Comparison of ENCODE assay signal across 1 cellular context in the genomic region with DNA sequence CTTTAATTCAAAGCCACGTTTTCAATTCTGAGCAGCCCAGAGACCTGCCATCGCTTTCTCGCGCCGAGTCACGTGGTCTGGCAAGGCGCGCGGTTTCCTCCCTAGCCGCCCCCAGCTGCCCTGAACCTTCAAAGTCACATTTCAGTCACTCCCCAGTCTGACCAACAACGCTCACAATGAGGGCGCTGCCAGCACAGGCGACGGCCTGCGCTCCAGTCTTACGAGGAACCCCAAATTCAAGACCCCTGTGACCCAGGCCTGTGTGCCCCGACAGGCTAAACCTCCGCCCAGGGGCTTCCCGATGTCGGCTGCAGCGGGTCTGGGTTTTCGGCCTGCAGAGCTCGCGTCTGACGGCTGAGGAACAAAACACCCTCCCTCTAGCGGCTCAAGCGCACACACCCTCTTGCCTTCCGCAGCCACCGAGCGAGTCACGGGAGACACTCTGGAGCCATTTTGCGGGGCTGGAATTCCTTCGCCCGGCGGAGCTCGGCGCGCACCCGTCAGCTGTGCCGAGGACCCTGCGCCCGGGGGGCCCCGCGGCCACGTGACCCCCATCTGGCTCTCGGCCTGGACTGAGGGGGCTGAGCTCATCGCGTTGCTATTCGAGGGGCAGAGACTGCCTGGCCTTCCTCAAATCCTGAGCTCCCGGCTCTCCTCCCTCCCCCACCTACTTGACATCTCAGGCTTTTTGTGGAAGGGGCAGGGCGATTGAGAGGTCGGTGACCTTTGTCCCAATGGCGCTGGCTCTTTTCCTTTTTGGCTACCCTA.
TF ChIP-seq lines count a peak whose summit lies in the region.

No MANE protein-coding gene starts in this region.

TF ChIP-seq in HepG2, 621 proteins besides CTCF, POLR2A, EP300 and RAD21 (continued from another document and continues in another):
- TF ChIP-seq, protein P1, sequence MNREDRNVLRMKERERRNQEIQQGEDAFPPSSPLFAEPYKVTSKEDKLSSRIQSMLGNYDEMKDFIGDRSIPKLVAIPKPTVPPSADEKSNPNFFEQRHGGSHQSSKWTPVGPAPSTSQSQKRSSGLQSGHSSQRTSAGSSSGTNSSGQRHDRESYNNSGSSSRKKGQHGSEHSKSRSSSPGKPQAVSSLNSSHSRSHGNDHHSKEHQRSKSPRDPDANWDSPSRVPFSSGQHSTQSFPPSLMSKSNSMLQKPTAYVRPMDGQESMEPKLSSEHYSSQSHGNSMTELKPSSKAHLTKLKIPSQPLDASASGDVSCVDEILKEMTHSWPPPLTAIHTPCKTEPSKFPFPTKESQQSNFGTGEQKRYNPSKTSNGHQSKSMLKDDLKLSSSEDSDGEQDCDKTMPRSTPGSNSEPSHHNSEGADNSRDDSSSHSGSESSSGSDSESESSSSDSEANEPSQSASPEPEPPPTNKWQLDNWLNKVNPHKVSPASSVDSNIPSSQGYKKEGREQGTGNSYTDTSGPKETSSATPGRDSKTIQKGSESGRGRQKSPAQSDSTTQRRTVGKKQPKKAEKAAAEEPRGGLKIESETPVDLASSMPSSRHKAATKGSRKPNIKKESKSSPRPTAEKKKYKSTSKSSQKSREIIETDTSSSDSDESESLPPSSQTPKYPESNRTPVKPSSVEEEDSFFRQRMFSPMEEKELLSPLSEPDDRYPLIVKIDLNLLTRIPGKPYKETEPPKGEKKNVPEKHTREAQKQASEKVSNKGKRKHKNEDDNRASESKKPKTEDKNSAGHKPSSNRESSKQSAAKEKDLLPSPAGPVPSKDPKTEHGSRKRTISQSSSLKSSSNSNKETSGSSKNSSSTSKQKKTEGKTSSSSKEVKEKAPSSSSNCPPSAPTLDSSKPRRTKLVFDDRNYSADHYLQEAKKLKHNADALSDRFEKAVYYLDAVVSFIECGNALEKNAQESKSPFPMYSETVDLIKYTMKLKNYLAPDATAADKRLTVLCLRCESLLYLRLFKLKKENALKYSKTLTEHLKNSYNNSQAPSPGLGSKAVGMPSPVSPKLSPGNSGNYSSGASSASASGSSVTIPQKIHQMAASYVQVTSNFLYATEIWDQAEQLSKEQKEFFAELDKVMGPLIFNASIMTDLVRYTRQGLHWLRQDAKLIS (CRISPR knock-in tag; IDR thresholded peaks at IDR 0.05) = no peak
- TF ChIP-seq, protein P2, sequence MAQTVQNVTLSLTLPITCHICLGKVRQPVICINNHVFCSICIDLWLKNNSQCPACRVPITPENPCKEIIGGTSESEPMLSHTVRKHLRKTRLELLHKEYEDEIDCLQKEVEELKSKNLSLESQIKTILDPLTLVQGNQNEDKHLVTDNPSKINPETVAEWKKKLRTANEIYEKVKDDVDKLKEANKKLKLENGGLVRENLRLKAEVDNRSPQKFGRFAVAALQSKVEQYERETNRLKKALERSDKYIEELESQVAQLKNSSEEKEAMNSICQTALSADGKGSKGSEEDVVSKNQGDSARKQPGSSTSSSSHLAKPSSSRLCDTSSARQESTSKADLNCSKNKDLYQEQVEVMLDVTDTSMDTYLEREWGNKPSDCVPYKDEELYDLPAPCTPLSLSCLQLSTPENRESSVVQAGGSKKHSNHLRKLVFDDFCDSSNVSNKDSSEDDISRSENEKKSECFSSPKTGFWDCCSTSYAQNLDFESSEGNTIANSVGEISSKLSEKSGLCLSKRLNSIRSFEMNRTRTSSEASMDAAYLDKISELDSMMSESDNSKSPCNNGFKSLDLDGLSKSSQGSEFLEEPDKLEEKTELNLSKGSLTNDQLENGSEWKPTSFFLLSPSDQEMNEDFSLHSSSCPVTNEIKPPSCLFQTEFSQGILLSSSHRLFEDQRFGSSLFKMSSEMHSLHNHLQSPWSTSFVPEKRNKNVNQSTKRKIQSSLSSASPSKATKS (CRISPR knock-in tag; IDR thresholded peaks at IDR 0.05) = 0 out of 2 replicates have a peak, but pooled peaks have one; percentile 32
- TF ChIP-seq POLR2G (IDR thresholded peaks at IDR 0.05; ENCODE audit: low read depth, low read length) (no peak), ASH2L (IDR thresholded peaks at IDR 0.05; ENCODE audit: insufficient read length, low read depth, low read length) (peak; percentile 30), ZNF891 (CRISPR knock-in tag; IDR thresholded peaks at IDR 0.05) (peak; percentile 64; the same call in 1 of the 2 replicates), ZNF572 (CRISPR knock-in tag; IDR thresholded peaks at IDR 0.05) (no peak), ONECUT2 (CRISPR knock-in tag; IDR thresholded peaks at IDR 0.05) (no peak), SKI (IDR thresholded peaks at IDR 0.05; ENCODE audit: partially characterized antibody) (peak; percentile 43), ARHGAP35 (CRISPR knock-in tag; IDR thresholded peaks at IDR 0.05; ENCODE audit: borderline replicate concordance) (no peak), HOXD1 (CRISPR knock-in tag; IDR thresholded peaks at IDR 0.05) (no peak), HOXA9 (CRISPR knock-in tag; IDR thresholded peaks at IDR 0.05; ENCODE audit: borderline replicate concordance) (no peak; the same call in 1 of the 2 replicates), MED8 (CRISPR knock-in tag; IDR thresholded peaks at IDR 0.05; ENCODE audit: insufficient replicate concordance) (no peak), KLF15 (CRISPR knock-in tag; IDR thresholded peaks at IDR 0.05; ENCODE audit: borderline replicate concordance) (no peak; the same call in 1 of the 2 replicates), ZNF383 (CRISPR knock-in tag; IDR thresholded peaks at IDR 0.05; ENCODE audit: borderline replicate concordance) (no peak), ATM (IDR thresholded peaks at IDR 0.05; ENCODE audit: borderline replicate concordance) (no peak), ZNF615 (CRISPR knock-in tag; IDR thresholded peaks at IDR 0.05; ENCODE audit: borderline replicate concordance) (0 out of 2 replicates have a peak, but pooled peaks have one; percentile 60), EEA1 (CRISPR knock-in tag; IDR thresholded peaks at IDR 0.05; ENCODE audit: borderline replicate concordance) (no peak; the same call in 1 of the 2 replicates), CHD4 (IDR thresholded peaks at IDR 0.05; ENCODE audit: borderline replicate concordance, low read length) (no peak), CENPX (CRISPR knock-in tag; IDR thresholded peaks at IDR 0.05) (no peak), SOX5 (CRISPR knock-in tag; IDR thresholded peaks at IDR 0.05; ENCODE audit: borderline replicate concordance) (no peak; the same call in 1 of the 2 replicates), ZC3H13 (CRISPR knock-in tag; IDR thresholded peaks at IDR 0.05) (0 out of 2 replicates have a peak, but pooled peaks have one; percentile 53), ZNF878 (CRISPR knock-in tag; IDR thresholded peaks at IDR 0.05) (peak; percentile 52; the same call in 1 of the 2 replicates), ZNF136 (CRISPR knock-in tag; IDR thresholded peaks at IDR 0.05; ENCODE audit: low read depth) (peak; percentile 56; the same call in 1 of the 2 replicates), ZKSCAN1 (IDR thresholded peaks at IDR 0.05; ENCODE audit: low read length) (no peak), POLR2AphosphoS5 (IDR thresholded peaks at IDR 0.05; ENCODE audit: low read depth, low read length) (no peak; the same call in 1 of the 2 replicates), GABPA (IDR thresholded peaks at IDR 0.05; ENCODE audit: low read depth, low read length) (no peak), GABPA (CRISPR knock-in tag; IDR thresholded peaks at IDR 0.05; ENCODE audit: low read depth) (no peak), TGIF2 (CRISPR knock-in tag; IDR thresholded peaks at IDR 0.05) (no peak), PAWR (CRISPR knock-in tag; IDR thresholded peaks at IDR 0.05; ENCODE audit: borderline replicate concordance) (no peak), NFATC3 (CRISPR knock-in tag; IDR thresholded peaks at IDR 0.05) (no peak), SIN3B (IDR thresholded peaks at IDR 0.05; ENCODE audit: low read length) (no peak)
- TF ChIP-seq, protein P3, sequence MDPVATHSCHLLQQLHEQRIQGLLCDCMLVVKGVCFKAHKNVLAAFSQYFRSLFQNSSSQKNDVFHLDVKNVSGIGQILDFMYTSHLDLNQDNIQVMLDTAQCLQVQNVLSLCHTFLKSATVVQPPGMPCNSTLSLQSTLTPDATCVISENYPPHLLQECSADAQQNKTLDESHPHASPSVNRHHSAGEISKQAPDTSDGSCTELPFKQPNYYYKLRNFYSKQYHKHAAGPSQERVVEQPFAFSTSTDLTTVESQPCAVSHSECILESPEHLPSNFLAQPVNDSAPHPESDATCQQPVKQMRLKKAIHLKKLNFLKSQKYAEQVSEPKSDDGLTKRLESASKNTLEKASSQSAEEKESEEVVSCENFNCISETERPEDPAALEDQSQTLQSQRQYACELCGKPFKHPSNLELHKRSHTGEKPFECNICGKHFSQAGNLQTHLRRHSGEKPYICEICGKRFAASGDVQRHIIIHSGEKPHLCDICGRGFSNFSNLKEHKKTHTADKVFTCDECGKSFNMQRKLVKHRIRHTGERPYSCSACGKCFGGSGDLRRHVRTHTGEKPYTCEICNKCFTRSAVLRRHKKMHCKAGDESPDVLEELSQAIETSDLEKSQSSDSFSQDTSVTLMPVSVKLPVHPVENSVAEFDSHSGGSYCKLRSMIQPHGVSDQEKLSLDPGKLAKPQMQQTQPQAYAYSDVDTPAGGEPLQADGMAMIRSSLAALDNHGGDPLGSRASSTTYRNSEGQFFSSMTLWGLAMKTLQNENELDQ (CRISPR knock-in tag; IDR thresholded peaks at IDR 0.05; ENCODE audit: borderline replicate concordance) = no peak
- TF ChIP-seq, protein P4, sequence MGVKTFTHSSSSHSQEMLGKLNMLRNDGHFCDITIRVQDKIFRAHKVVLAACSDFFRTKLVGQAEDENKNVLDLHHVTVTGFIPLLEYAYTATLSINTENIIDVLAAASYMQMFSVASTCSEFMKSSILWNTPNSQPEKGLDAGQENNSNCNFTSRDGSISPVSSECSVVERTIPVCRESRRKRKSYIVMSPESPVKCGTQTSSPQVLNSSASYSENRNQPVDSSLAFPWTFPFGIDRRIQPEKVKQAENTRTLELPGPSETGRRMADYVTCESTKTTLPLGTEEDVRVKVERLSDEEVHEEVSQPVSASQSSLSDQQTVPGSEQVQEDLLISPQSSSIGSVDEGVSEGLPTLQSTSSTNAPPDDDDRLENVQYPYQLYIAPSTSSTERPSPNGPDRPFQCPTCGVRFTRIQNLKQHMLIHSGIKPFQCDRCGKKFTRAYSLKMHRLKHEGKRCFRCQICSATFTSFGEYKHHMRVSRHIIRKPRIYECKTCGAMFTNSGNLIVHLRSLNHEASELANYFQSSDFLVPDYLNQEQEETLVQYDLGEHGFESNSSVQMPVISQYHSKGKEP (CRISPR knock-in tag; IDR thresholded peaks at IDR 0.05) = no peak
- TF ChIP-seq, protein P5, sequence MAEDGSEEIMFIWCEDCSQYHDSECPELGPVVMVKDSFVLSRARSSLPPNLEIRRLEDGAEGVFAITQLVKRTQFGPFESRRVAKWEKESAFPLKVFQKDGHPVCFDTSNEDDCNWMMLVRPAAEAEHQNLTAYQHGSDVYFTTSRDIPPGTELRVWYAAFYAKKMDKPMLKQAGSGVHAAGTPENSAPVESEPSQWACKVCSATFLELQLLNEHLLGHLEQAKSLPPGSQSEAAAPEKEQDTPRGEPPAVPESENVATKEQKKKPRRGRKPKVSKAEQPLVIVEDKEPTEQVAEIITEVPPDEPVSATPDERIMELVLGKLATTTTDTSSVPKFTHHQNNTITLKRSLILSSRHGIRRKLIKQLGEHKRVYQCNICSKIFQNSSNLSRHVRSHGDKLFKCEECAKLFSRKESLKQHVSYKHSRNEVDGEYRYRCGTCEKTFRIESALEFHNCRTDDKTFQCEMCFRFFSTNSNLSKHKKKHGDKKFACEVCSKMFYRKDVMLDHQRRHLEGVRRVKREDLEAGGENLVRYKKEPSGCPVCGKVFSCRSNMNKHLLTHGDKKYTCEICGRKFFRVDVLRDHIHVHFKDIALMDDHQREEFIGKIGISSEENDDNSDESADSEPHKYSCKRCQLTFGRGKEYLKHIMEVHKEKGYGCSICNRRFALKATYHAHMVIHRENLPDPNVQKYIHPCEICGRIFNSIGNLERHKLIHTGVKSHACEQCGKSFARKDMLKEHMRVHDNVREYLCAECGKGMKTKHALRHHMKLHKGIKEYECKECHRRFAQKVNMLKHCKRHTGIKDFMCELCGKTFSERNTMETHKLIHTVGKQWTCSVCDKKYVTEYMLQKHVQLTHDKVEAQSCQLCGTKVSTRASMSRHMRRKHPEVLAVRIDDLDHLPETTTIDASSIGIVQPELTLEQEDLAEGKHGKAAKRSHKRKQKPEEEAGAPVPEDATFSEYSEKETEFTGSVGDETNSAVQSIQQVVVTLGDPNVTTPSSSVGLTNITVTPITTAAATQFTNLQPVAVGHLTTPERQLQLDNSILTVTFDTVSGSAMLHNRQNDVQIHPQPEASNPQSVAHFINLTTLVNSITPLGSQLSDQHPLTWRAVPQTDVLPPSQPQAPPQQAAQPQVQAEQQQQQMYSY (CRISPR knock-in tag; IDR thresholded peaks at IDR 0.05) = no peak
- TF ChIP-seq, protein P6, sequence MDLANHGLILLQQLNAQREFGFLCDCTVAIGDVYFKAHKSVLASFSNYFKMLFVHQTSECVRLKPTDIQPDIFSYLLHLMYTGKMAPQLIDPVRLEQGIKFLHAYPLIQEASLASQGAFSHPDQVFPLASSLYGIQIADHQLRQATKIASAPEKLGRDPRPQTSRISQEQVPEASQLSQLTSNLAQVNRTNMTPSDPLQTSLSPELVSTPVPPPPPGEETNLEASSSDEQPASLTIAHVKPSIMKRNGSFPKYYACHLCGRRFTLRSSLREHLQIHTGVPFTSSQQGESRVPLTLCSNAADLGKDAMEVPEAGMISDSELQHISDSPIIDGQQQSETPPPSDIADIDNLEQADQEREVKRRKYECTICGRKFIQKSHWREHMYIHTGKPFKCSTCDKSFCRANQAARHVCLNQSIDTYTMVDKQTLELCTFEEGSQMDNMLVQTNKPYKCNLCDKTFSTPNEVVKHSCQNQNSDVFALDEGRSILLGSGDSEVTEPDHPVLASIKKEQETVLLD (CRISPR knock-in tag; IDR thresholded peaks at IDR 0.05; ENCODE audit: low read depth) = no peak
- TF ChIP-seq, protein P7, sequence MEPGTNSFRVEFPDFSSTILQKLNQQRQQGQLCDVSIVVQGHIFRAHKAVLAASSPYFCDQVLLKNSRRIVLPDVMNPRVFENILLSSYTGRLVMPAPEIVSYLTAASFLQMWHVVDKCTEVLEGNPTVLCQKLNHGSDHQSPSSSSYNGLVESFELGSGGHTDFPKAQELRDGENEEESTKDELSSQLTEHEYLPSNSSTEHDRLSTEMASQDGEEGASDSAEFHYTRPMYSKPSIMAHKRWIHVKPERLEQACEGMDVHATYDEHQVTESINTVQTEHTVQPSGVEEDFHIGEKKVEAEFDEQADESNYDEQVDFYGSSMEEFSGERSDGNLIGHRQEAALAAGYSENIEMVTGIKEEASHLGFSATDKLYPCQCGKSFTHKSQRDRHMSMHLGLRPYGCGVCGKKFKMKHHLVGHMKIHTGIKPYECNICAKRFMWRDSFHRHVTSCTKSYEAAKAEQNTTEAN (CRISPR knock-in tag; conservative IDR thresholded peaks at IDR 0.05) = no peak
- TF ChIP-seq, protein P8, sequence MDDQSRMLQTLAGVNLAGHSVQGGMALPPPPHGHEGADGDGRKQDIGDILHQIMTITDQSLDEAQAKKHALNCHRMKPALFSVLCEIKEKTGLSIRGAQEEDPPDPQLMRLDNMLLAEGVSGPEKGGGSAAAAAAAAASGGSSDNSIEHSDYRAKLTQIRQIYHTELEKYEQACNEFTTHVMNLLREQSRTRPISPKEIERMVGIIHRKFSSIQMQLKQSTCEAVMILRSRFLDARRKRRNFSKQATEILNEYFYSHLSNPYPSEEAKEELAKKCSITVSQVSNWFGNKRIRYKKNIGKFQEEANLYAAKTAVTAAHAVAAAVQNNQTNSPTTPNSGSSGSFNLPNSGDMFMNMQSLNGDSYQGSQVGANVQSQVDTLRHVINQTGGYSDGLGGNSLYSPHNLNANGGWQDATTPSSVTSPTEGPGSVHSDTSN (CRISPR knock-in tag; IDR thresholded peaks at IDR 0.05; ENCODE audit: borderline replicate concordance) = no peak
